8 cellular contexts compared by ENCODE assay signal in the genomic region with DNA sequence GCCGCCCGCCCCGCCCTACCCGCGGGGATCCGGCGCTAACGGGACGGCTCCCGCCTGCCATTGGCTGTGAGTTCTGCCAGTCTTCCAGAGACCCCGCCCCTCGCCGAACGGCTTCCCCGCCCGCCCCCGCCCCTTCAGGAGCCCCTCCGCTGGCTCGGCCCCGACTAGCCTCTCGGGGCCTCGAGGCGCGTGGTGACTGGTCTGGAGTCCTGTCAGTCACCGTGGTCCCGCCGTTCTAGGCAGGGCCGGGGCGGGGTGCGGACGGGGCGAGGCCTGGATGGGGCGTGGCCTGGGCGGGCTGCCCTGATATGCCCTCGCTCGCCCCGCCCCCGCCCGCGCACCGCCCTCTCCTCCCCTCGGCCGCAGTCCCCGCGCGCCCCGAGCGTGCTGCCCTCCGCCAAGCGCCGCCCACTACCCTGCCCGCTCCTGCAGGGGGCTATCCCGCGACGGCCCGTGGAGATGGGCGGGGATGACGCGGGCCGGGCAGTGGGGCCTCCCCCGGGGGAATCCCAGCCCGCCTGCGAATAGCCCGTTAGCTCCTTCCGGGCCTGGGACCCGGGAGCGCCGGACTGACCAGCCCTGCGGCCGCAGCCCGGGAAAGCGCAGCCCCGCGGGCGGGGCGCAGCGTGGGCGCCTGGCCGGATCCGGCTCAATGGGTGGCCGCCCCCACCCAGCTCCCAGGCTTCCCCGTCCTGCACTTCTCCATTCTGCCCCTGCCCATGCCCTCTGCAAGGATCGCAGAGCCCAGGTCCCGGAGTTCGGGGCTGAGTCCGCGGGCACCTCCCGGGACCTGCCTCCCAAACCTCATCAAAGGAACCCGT. TPM values are rescaled to one million over a fixed set of nuclear protein-coding genes. Genes with fewer than 3 reads are reported as not detected.
A peak's percentile ranks its signal among the peaks of the same experiment; 100 is the strongest.
DNase-seq lines count a peak whose midpoint lies in the region; ATAC-seq, FAIRE-seq and TF ChIP-seq lines count a peak whose summit lies in the region.

No MANE protein-coding gene starts in this region.

- H3K4me3 ChIP-seq in GM12865 (ENCODE audit: low read depth, low read length) (peak overlapping the region; percentile 85), pancreas (peak overlapping the region; percentile 91 to 99 (median 95)), thyroid gland (replicated peaks in 1 of 3) (peak overlapping the region; percentile 88 to 100 (median 98))

- WGBS in pancreas, 2 donors: 0 to 1% methylated on average over 32 to 89 of the region's 89 CpGs
- 0% methylated on average over 7 to 28 of the region's 89 CpGs for WGBS in thyroid gland, 2 donors

- H3K4me3 Mint-ChIP-seq in activated naive CD8-positive, alpha-beta T cell treated with anti-CD3 and anti-CD28 coated beads for 36 hours: peak overlapping the region; percentile 92

- H3K27ac Mint-ChIP-seq in activated naive CD8-positive, alpha-beta T cell treated with anti-CD3 and anti-CD28 coated beads for 36 hours: peak overlapping the region; percentile 89

- intact Hi-C loops in Right ventricle myocardium inferior (cut with DNase I): loop anchor here (5.0 to 10.0 kb wide), 3 partner anchors 94 to 214 kb away; no protein-coding TSS in a partner anchor
- intact Hi-C loops in pancreas (cut with DNase I): no loop called here
- intact Hi-C loops in thyroid gland (cut with DNase I): no loop called here

- FAIRE-seq in pancreas (lab: Jason Lieb, UNC): no peak

- no peaks in the 10 kb centered on the region for H3K9me3 ChIP-seq in pancreas
- H3K9me3 ChIP-seq in thyroid gland: no peaks in the 10 kb centered on the region

- no peak for TF ChIP-seq CTCF in GM12865 (IDR thresholded peaks at IDR 0.05; ENCODE audit: insufficient read depth, low read depth, low read length, missing control alignments)
- TF ChIP-seq CTCF in pancreas (IDR thresholded peaks at IDR 0.05): no peak
- TF ChIP-seq CTCF in thyroid gland (IDR thresholded peaks at IDR 0.05): peak in 2 of 6 experiments; percentile 11 to 28

- H3K27me3 ChIP-seq in pancreas (no peaks in the 10 kb centered on the region), thyroid gland (no peaks in the 10 kb centered on the region)

- H3K9me3 Mint-ChIP-seq in activated naive CD8-positive, alpha-beta T cell treated with anti-CD3 and anti-CD28 coated beads for 36 hours: no peaks in the 10 kb centered on the region

- no peaks in the 10 kb centered on the region for H3K36me3 ChIP-seq in pancreas
- H3K36me3 ChIP-seq in thyroid gland: no peaks in the 10 kb centered on the region

- H3K27me3 Mint-ChIP-seq in activated naive CD8-positive, alpha-beta T cell treated with anti-CD3 and anti-CD28 coated beads for 36 hours: peaks cover 19% of the 10 kb centered on the region

- no peaks in the 10 kb centered on the region for H3K36me3 Mint-ChIP-seq in activated naive CD8-positive, alpha-beta T cell treated with anti-CD3 and anti-CD28 coated beads for 36 hours

- TF ChIP-seq POLR2A in thyroid gland (IDR thresholded peaks at IDR 0.05): peak in 1 of 2 donors; percentile 40

- H3K27ac ChIP-seq in pancreas: peak overlapping the region; percentile 31 to 88 (median 67)
- H3K27ac ChIP-seq in thyroid gland: peak overlapping the region; percentile 81 to 89 (median 87)

- H3K4me1 ChIP-seq in pancreas: no peaks in the 10 kb centered on the region
- peaks cover 0 to 12% of the 10 kb centered on the region in 2 donors for H3K4me1 ChIP-seq in thyroid gland

- DNase-seq in GM12865 (ENCODE audit: low read depth) (peak; percentile 100), NCI-H1105 treated with DMSO at 0.1 percent for 48 hours (lab: John Stamatoyannopoulos, UW) (peak; percentile 91), SKM-1 (lab: John Stamatoyannopoulos, UW; ENCODE audit: unreplicated experiment) (peak; percentile 94), Right ventricle myocardium inferior (ENCODE audit: missing footprints) (peak; percentile 100), pancreas (peak; percentile 99 to 100 (median 100)), thyroid gland (peak; percentile 100)
- peak; percentile 99 for DNase-seq in activated naive CD8-positive, alpha-beta T cell treated with anti-CD3 and anti-CD28 coated beads for 36 hours

- ATAC-seq in HG02759 (IDR thresholded peaks at IDR 0.05; ENCODE audit: unreplicated experiment) (peak; percentile 96), Right ventricle myocardium inferior (peak; percentile 99), pancreas (peak; percentile 92 to 98 (median 96))

- peaks cover 13% of the 10 kb centered on the region for H3K4me1 Mint-ChIP-seq in activated naive CD8-positive, alpha-beta T cell treated with anti-CD3 and anti-CD28 coated beads for 36 hours

RNA-seq across cellular contexts. Expression of a gene that starts 0.4 kb away (rescaled TPM):
- total RNA-seq in activated naive CD8-positive, alpha-beta T cell treated with anti-CD3 and anti-CD28 coated beads for 36 hours: 1 to 10 TPM; 1.4 to 1.9 TPM
- total RNA-seq in Right ventricle myocardium inferior (18.0 TPM), pancreas (10 to 100 TPM in 1 of 6 donors, 1 to 10 TPM in 5; 4.9 to 14.8 (median 5.9) TPM), thyroid gland (10 to 100 TPM; 25.4 to 39.6 (median 28.1) TPM)
- polyA plus RNA-seq in pancreas: 1 to 10 TPM; 3.6 to 3.9 TPM

RNA-seq across cellular contexts. Expression of a gene that starts 32.8 kb away (rescaled TPM):
- not detected for total RNA-seq in activated naive CD8-positive, alpha-beta T cell treated with anti-CD3 and anti-CD28 coated beads for 36 hours
- total RNA-seq in Right ventricle myocardium inferior: not detected
- total RNA-seq in pancreas: not detected
- under 1 TPM; 0.47 to 0.53 TPM for polyA plus RNA-seq in pancreas
- not detected for total RNA-seq in thyroid gland

Comparison
In these comparisons a context has a peak if more than half of its experiments do, and no peak if none do; other contexts are left out.
1. Peak in every context shown above with its lines: DNase-seq, ATAC-seq, H3K4me3 ChIP-seq and H3K27ac ChIP-seq.